In the genomic region with DNA sequence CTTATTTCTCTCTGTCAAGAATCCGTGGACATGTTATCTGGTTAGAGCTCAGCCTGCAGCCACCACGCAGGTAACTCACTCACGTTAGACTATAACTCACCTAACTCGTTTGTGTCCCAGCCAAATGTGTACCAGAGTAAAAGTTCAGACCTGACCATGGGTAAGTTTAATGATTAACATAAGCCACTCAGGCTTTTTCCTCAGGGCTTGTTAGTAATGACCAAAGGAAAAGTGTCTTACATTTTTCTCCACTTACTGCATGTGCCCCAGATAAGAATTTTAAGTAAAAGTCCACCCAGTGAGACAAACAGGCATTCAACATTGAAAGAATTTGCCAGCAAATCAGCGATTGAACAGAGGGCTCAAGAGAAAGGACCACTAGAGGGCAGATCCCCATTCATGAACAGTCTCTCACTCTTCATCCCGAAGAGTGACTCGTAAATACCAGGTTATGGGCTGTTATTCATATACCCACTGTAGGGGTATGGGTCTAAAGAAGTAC, we compare ENCODE assay signal across 9 cellular contexts. TPM values are rescaled to one million over a fixed set of nuclear protein-coding genes. Genes with fewer than 3 reads are reported as not detected.
DNase-seq lines count a peak whose midpoint lies in the region; ATAC-seq, FAIRE-seq and TF ChIP-seq lines count a peak whose summit lies in the region.
"Had no signal": no experiment of that assay in that cellular context is flagged by ENCODE, and none has a peak within 500 bp of the region (broad histone marks: within the 10 kb centered on the region; RNA-seq: fewer than 3 reads in every experiment).

A gene with protein sequence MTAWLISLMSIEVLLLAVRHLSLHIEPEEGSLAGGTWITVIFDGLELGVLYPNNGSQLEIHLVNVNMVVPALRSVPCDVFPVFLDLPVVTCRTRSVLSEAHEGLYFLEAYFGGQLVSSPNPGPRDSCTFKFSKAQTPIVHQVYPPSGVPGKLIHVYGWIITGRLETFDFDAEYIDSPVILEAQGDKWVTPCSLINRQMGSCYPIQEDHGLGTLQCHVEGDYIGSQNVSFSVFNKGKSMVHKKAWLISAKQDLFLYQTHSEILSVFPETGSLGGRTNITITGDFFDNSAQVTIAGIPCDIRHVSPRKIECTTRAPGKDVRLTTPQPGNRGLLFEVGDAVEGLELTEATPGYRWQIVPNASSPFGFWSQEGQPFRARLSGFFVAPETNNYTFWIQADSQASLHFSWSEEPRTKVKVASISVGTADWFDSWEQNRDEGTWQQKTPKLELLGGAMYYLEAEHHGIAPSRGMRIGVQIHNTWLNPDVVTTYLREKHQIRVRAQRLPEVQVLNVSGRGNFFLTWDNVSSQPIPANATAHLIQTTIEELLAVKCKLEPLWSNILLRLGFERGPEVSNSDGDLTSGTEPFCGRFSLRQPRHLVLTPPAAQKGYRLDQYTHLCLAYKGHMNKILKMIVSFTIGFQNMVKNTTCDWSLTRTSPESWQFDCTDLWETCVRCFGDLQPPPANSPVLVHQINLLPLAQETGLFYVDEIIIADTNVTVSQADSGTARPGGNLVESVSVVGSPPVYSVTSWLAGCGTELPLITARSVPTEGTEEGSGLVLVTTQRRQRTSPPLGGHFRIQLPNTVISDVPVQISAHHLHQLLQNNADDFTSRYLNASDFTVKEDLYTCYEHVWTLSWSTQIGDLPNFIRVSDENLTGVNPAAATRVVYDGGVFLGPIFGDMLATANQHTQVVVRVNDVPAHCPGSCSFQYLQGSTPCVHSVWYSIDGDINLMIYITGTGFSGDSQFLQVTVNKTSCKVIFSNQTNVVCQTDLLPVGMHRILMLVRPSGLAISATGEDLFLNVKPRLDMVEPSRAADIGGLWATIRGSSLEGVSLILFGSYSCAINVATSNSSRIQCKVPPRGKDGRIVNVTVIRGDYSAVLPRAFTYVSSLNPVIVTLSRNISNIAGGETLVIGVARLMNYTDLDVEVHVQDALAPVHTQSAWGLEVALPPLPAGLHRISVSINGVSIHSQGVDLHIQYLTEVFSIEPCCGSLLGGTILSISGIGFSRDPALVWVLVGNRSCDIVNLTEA (N-terminal part only) (minus strand): TSS at position 116 of the 502 bp plus-strand sequence. CDS start 2,680 bp downstream, outside the sequence.

- peak within 1 kb of the TSS; percentile 67 for H3K4me2 ChIP-seq in HepG2 (ENCODE audit: low read depth, low read length)

- no peaks in the 10 kb centered on the region for H4K20me1 ChIP-seq in HepG2 (ENCODE audit: insufficient read depth, low read length)

- no TSS peak for BruUV-seq in HepG2 (replicated peaks; lab: Mats Ljungman, UMichigan)

- no peaks in the 10 kb centered on the region for H3K79me2 ChIP-seq in HepG2 (ENCODE audit: insufficient read depth, low read length)

- H3K36me3 ChIP-seq in HepG2 (replicated peaks in 1 of 2; ENCODE audit: control insufficient read depth in 1 of 2, insufficient read depth in 2 of 2, low read length in 2 of 2) = no peaks in the 10 kb centered on the region
- H3K36me3 ChIP-seq in MG63 = no peaks in the 10 kb centered on the region

- no peak within 1 kb of the TSS for H3K27ac ChIP-seq in C4-2B
- peak within 1 kb of the TSS; percentile 79 for H3K27ac ChIP-seq in VCaP
- no peak within 1 kb of the TSS for H3K27ac ChIP-seq in HepG2 (ENCODE audit: extremely low read length, insufficient read depth, low read length)

- no peak for TF ChIP-seq RAD21 in HepG2 (CRISPR knock-in tag; IDR thresholded peaks at IDR 0.05)

- in situ Hi-C loops in HepG2 (cut with HindIII; ENCODE audit: extremely low pct_ligation_motif_present, low pct_unique_long_range_greater_than_20kb) = no loop called here

- peak within 1 kb of the TSS in 1 of 3 experiments; percentile 20; a peak in 1 of 6 replicates for H3K4me3 ChIP-seq in HepG2 (replicated peaks in 1 of 3; ENCODE audit: insufficient read depth in 1 of 3, low read depth in 2 of 3, low read length in 3 of 3)
- H3K4me3 ChIP-seq in MG63 = no peak within 1 kb of the TSS

- H3K9me3 ChIP-seq in HepG2 (ENCODE audit: low read length) = no peaks in the 10 kb centered on the region
- H3K9me3 ChIP-seq in MG63 = peaks cover 12% of the 10 kb centered on the region

- peak within 1 kb of the TSS; percentile 9; the same call in 1 of the 2 replicates for H3K9ac ChIP-seq in HepG2 (ENCODE audit: insufficient read depth, low read depth, low read length)

- peak; percentile 43 for DNase-seq in HEK293T (ENCODE audit: extremely low spot score)
- DNase-seq in HepG2 (ENCODE audit: low spot score) = peak; percentile 55
- no peak for DNase-seq in foreskin melanocyte
- no peak for DNase-seq in MG63
- no peak for DNase-seq in left ventricle myocardium superior

- TF ChIP-seq EP300 in HepG2 (IDR thresholded peaks at IDR 0.05; ENCODE audit: low read depth in 2 of 2, low read length in 2 of 2) (no peak), HepG2 (CRISPR knock-in tag; IDR thresholded peaks at IDR 0.05; ENCODE audit: borderline replicate concordance) (no peak)

- peak; percentile 95 for FAIRE-seq in HepG2 (lab: Jason Lieb, UNC)
- FAIRE-seq: colon had no signal

- intact Hi-C loops in HepG2 (cut with micrococcal nuclease; ENCODE audit: unreplicated experiment) (loop anchor here (2.0 to 10.0 kb wide), 2 partner anchors 143 to 177 kb away; no protein-coding TSS in a partner anchor), left ventricle myocardium superior (cut with micrococcal nuclease) (no loop called here)

- POLR2A ChIA-PET in HEK293T (lab: Yijun Ruan, JAX) = no interaction called here
- POLR2A ChIA-PET in HepG2 (lab: Yijun Ruan, JAX) = no interaction called here

- no peaks in the 10 kb centered on the region for H3K27me3 ChIP-seq in HepG2 (ENCODE audit: control insufficient read depth in 1 of 2, insufficient read depth in 2 of 2, low read length in 2 of 2)
- H3K27me3 ChIP-seq in MG63 = peaks cover 48% of the 10 kb centered on the region

- TF ChIP-seq CTCF in C4-2B (conservative IDR thresholded peaks at IDR 0.05) (peak; percentile 64), VCaP (conservative IDR thresholded peaks at IDR 0.05) (peak; percentile 66), HepG2 (CRISPR knock-in tag; IDR thresholded peaks at IDR 0.05) (peak; percentile 74)

- peak; percentile 96 for ATAC-seq in HepG2
- ATAC-seq in left ventricle myocardium superior = no peak
- no peak for ATAC-seq in HG03571 (IDR thresholded peaks at IDR 0.05; ENCODE audit: unreplicated experiment)

- 2% methylated on average over 7 of the region's 7 CpGs for WGBS in HepG2 (ENCODE audit: low lambda C conversion rate)

- no peak for TF ChIP-seq POLR2A in HepG2 (IDR thresholded peaks at IDR 0.05; ENCODE audit: insufficient read depth in 1 of 2, low read depth in 2 of 2, low read length in 2 of 2)

- peaks cover 24% of the 10 kb centered on the region for H3K4me1 ChIP-seq in HepG2 (ENCODE audit: insufficient read depth, low read length)

- CTCF ChIA-PET in HEK293T (lab: Yijun Ruan, JAX) = no interaction called here
- CTCF ChIA-PET in HepG2 (lab: Yijun Ruan, JAX; ENCODE audit: low intra/inter-chr PET ratio, low total read pairs) = interaction anchor here (1.1 kb wide), 1 partner anchor 176 kb away, joined by 3 read pairs; no protein-coding TSS in a partner anchor

- H2AFZ ChIP-seq in HepG2 (ENCODE audit: low read length) = peak within 1 kb of the TSS; percentile 57

TF ChIP-seq in HEK293T, 16 proteins besides CTCF, POLR2A, EP300 and RAD21 (continues in another document):
- TF ChIP-seq PKNOX1 (IDR thresholded peaks at IDR 0.05) = no peak

TF ChIP-seq in HepG2, 621 proteins besides CTCF, POLR2A, EP300 and RAD21 (continues in another document):
- TF ChIP-seq HNRNPUL1 (IDR thresholded peaks at IDR 0.05; ENCODE audit: low read depth, low read length) (0 out of 2 replicates have a peak, but pooled peaks have one; percentile 51), ELK4 (CRISPR knock-in tag; IDR thresholded peaks at IDR 0.05; ENCODE audit: borderline replicate concordance) (no peak), ZNF878 (CRISPR knock-in tag; IDR thresholded peaks at IDR 0.05) (0 out of 2 replicates have a peak, but pooled peaks have one; percentile 37), PITX1 (CRISPR knock-in tag; IDR thresholded peaks at IDR 0.05) (0 out of 2 replicates have a peak, but pooled peaks have one; percentile 31), ZNF737 (CRISPR knock-in tag; IDR thresholded peaks at IDR 0.05; ENCODE audit: borderline replicate concordance) (no peak)

RNA-seq across cellular contexts. Expression of the gene that starts here (rescaled TPM):
- total RNA-seq in HepG2 (2016; rRNA removed; fragmentation: Illumina TruSeq; extraction: Trizol) (0.10 and 0.13 TPM in 2 replicates), left ventricle myocardium superior (not detected)
- total RNA-seq in HepG2 (2016; cell fraction: cytosol; rRNA removed; fragmentation: Illumina TruSeq; extraction: Trizol; ENCODE audit: low read depth) = under 0.01 and 0.10 TPM in 2 replicates
- total RNA-seq in HepG2 (2016; cell fraction: insoluble cytoplasmic fraction; rRNA removed; fragmentation: Illumina TruSeq; extraction: Trizol) = 0.03 and 0.15 TPM in 2 replicates
- total RNA-seq in HepG2 (2016; cell fraction: membrane; rRNA removed; fragmentation: Illumina TruSeq; extraction: Trizol) = 0.07 and 0.09 TPM in 2 replicates
- total RNA-seq in HepG2 (2016; cell fraction: nucleus; rRNA removed; fragmentation: Illumina TruSeq; extraction: Trizol) = 0.31 and 0.43 TPM in 2 replicates
- 0.01 TPM in 2 replicates for polyA plus RNA-seq in HepG2 (2011; rRNA removed)
- polyA plus RNA-seq in HepG2 (2011; cell fraction: cytosol; rRNA removed) = under 0.01 and 0.01 TPM in 2 replicates
- polyA plus RNA-seq in HepG2 (2011; cell fraction: nucleus; rRNA removed) = 0.03 TPM in 2 replicates
- 0.01 and 0.04 TPM in 2 replicates for polyA plus RNA-seq in HepG2 (2012)
- not detected in 2 replicates for polyA plus RNA-seq in HepG2 (2016; cell fraction: cytosol; fragmentation: Illumina TruSeq; extraction: Trizol; ENCODE audit: low read depth)
- polyA plus RNA-seq in HepG2 (2016; cell fraction: insoluble cytoplasmic fraction; fragmentation: Illumina TruSeq; extraction: Trizol; ENCODE audit: low read depth) = 0.03 TPM in 1 of 2 replicates, not detected in the other
- not detected in 2 replicates for polyA plus RNA-seq in HepG2 (2016; cell fraction: membrane; fragmentation: Illumina TruSeq; extraction: Trizol; ENCODE audit: low read depth)
- polyA plus RNA-seq in HepG2 (2016; cell fraction: nucleus; fragmentation: Illumina TruSeq; extraction: Trizol; ENCODE audit: insufficient read depth, low read depth) = 0.07 and 0.16 TPM in 2 replicates
- 0.02 TPM in 1 of 2 replicates, not detected in the other for polyA minus RNA-seq in HepG2 (2011; rRNA and poly(A)+ RNA removed; ENCODE audit: low replicate concordance)
- polyA minus RNA-seq in HepG2 (2011; cell fraction: cytosol; rRNA and poly(A)+ RNA removed) = not detected in 2 replicates
- polyA minus RNA-seq in HepG2 (2011; cell fraction: nucleus; rRNA and poly(A)+ RNA removed) = 0.12 and 0.13 TPM in 2 replicates
- total RNA-seq in MG63 (2014; rRNA removed; shearing (Covaris generic); ENCODE audit: low replicate concordance) = 0.22 TPM in 1 of 2 replicates, not detected in the other

Comparison
In these comparisons a context has a peak if more than half of its experiments do, and no peak if none do; other contexts are left out.
1. Peak in DNase-seq, ATAC-seq, H3K9ac ChIP-seq and H3K4me2 ChIP-seq in HepG2; RNA of the gene not detected or under 1 TPM.